ENCODE assay signal across 7 cellular contexts in genomic region chr4:151077978-151078377, GRCh38. TPM values are rescaled to one million over a fixed set of nuclear protein-coding genes. Genes with fewer than 3 reads are reported as not detected.
DNase-seq lines count a peak whose midpoint lies in the region; ATAC-seq, FAIRE-seq and TF ChIP-seq lines count a peak whose summit lies in the region.
"Not testable (repeated sequence)": the region's sequence is repeated elsewhere in the genome, so short reads cannot be mapped to it uniquely, and the experiment has no call there.

No MANE protein-coding gene starts in this region.

- not testable (repeated sequence) for H3K9me3 ChIP-seq in keratinocyte (ENCODE audit: control insufficient read depth, low read depth, low read length)

- H3K4me3 Mint-ChIP-seq in activated CD4-positive, alpha-beta T cell treated with anti-CD3 and anti-CD28 coated beads for 36 hours; activated T-cell treated with anti-CD3 and anti-CD28 coated beads, Interleukin-2, amount 50 U/mL, for 4 hours; activated naive CD8-positive, alpha-beta T cell treated with anti-CD3 and anti-CD28 coated beads, Interleukin-2, amount 50 U/mL, for 24 hours: not testable (repeated sequence)

- H2AFZ ChIP-seq in keratinocyte (ENCODE audit: control insufficient read depth, low read length): peak overlapping the region; percentile 37

- H3K27ac Mint-ChIP-seq in activated CD4-positive, alpha-beta T cell treated with anti-CD3 and anti-CD28 coated beads for 36 hours; activated naive CD8-positive, alpha-beta T cell treated with anti-CD3 and anti-CD28 coated beads, Interleukin-2, amount 50 U/mL, for 24 hours: not testable (repeated sequence)

- DNase-seq in ELR (ENCODE audit: low read depth) (peak; percentile 29), epithelial cell of esophagus (ENCODE audit: low read depth) (peak; percentile 91), keratinocyte (ENCODE audit: low read depth, low spot score) (peak; percentile 44)
- DNase-seq in activated CD4-positive, alpha-beta T cell treated with anti-CD3 and anti-CD28 coated beads for 36 hours: peak; percentile 51
- DNase-seq in activated T-cell treated with anti-CD3 and anti-CD28 coated beads, Interleukin-2, amount 50 U/mL, for 4 hours; activated naive CD8-positive, alpha-beta T cell treated with anti-CD3 and anti-CD28 coated beads, Interleukin-2, amount 50 U/mL, for 24 hours: not testable (repeated sequence)
- DNase-seq in stimulated activated CD4-positive, alpha-beta T cell treated with anti-CD3 and anti-CD28 coated beads, Interleukin-4, amount 100 ng/mL, for 24 hours: peak; percentile 12

- H3K4me1 ChIP-seq in keratinocyte (ENCODE audit: control insufficient read depth, extremely low read depth, insufficient read depth, low read length): not testable (repeated sequence)

- H3K27ac ChIP-seq in keratinocyte (ENCODE audit: control insufficient read depth, insufficient read depth, low read length): peak overlapping the region; percentile 40

- peak overlapping the region; percentile 22 for H3K4me2 ChIP-seq in keratinocyte (ENCODE audit: control insufficient read depth, extremely low read depth, insufficient read depth, low read depth, low read length)

- TF ChIP-seq CTCF in epithelial cell of esophagus (IDR thresholded peaks at IDR 0.05; ENCODE audit: insufficient read depth, low read depth, low read length, missing control alignments); keratinocyte (optimal IDR thresholded peaks at IDR 0.05 in 1 of 3, IDR thresholded peaks at IDR 0.05 in 1 of 3, conservative IDR thresholded peaks at IDR 0.05 in 1 of 3; ENCODE audit: extremely low read depth in 1 of 3, insufficient read depth in 2 of 3, low read length in 3 of 3): not testable (repeated sequence)

- H3K9ac ChIP-seq in keratinocyte (ENCODE audit: control insufficient read depth, extremely low read depth, insufficient read depth, low read length): not testable (repeated sequence)

- dilution Hi-C loops in keratinocyte (cut with MboI; ENCODE audit: extremely low pct_ligation_motif_present, low sequenced_read_pairs): not testable (repeated sequence)

- POLR2A ChIA-PET in activated CD4-positive, alpha-beta T cell treated with anti-CD3 and anti-CD28 coated beads for 36 hours (lab: Charles Lee): interaction anchor here (0.6 to 0.7 kb wide), 2 partner anchors 21 to 1090 kb away, joined by 3 to 4 read pairs; no protein-coding TSS in a partner anchor

- FAIRE-seq in keratinocyte (lab: Jason Lieb, UNC): not testable (repeated sequence)

- peak; percentile 82 for ATAC-seq in activated CD4-positive, alpha-beta T cell treated with anti-CD3 and anti-CD28 coated beads for 36 hours
- peak; percentile 53 to 72 for ATAC-seq in activated T-cell treated with anti-CD3 and anti-CD28 coated beads, Interleukin-2, amount 50 U/mL, for 4 hours
- ATAC-seq in activated naive CD8-positive, alpha-beta T cell treated with anti-CD3 and anti-CD28 coated beads, Interleukin-2, amount 50 U/mL, for 24 hours: peak; percentile 65

- H3K27me3 ChIP-seq in keratinocyte (ENCODE audit: control insufficient read depth, extremely low read depth, insufficient read depth, low read length): not testable (repeated sequence)

- H4K20me1 ChIP-seq in keratinocyte (ENCODE audit: control insufficient read depth, extremely low read depth, insufficient read depth, low read length): not testable (repeated sequence)

- CTCF ChIA-PET in activated CD4-positive, alpha-beta T cell treated with anti-CD3 and anti-CD28 coated beads for 36 hours (lab: Charles Lee): interaction anchor here (0.7 kb wide), 1 partner anchor 497 kb away, joined by 3 read pairs; no protein-coding TSS in a partner anchor

- not testable (repeated sequence) for H3K4me3 ChIP-seq in epithelial cell of esophagus (ENCODE audit: low read length); keratinocyte (ENCODE audit: control insufficient read depth in 2 of 3, extremely low read depth in 1 of 3, insufficient read depth in 2 of 3, low read depth in 1 of 3, low read length in 3 of 3)

- H3K9me1 ChIP-seq in keratinocyte (ENCODE audit: control insufficient read depth, extremely low read depth, insufficient read depth, low read length): not testable (repeated sequence)

- not testable (repeated sequence) for H3K27me3 Mint-ChIP-seq in activated CD4-positive, alpha-beta T cell treated with anti-CD3 and anti-CD28 coated beads for 36 hours; activated T-cell treated with anti-CD3 and anti-CD28 coated beads, Interleukin-2, amount 50 U/mL, for 4 hours (ENCODE audit: low read depth); activated naive CD8-positive, alpha-beta T cell treated with anti-CD3 and anti-CD28 coated beads, Interleukin-2, amount 50 U/mL, for 24 hours

- H3K36me3 ChIP-seq in keratinocyte (ENCODE audit: control insufficient read depth in 2 of 2, extremely low read depth in 1 of 2, insufficient read depth in 2 of 2, low read length in 2 of 2): not testable (repeated sequence)

- not testable (repeated sequence) for H3K79me2 ChIP-seq in keratinocyte (ENCODE audit: control insufficient read depth, insufficient read depth, low read length)

- not testable (repeated sequence) for H3K4me1 Mint-ChIP-seq in activated CD4-positive, alpha-beta T cell treated with anti-CD3 and anti-CD28 coated beads for 36 hours; activated T-cell treated with anti-CD3 and anti-CD28 coated beads, Interleukin-2, amount 50 U/mL, for 4 hours (ENCODE audit: low read depth); activated naive CD8-positive, alpha-beta T cell treated with anti-CD3 and anti-CD28 coated beads, Interleukin-2, amount 50 U/mL, for 24 hours

- intact Hi-C loops in activated CD4-positive, alpha-beta T cell treated with anti-CD3 and anti-CD28 coated beads for 36 hours (cut with DNase I, micrococcal nuclease): not testable (repeated sequence)

- not testable (repeated sequence) for H3K9me3 Mint-ChIP-seq in activated CD4-positive, alpha-beta T cell treated with anti-CD3 and anti-CD28 coated beads for 36 hours (ENCODE audit: low read depth); activated T-cell treated with anti-CD3 and anti-CD28 coated beads, Interleukin-2, amount 50 U/mL, for 4 hours; activated naive CD8-positive, alpha-beta T cell treated with anti-CD3 and anti-CD28 coated beads, Interleukin-2, amount 50 U/mL, for 24 hours

- not testable (repeated sequence) for H3K36me3 Mint-ChIP-seq in activated CD4-positive, alpha-beta T cell treated with anti-CD3 and anti-CD28 coated beads for 36 hours (ENCODE audit: low read depth); activated T-cell treated with anti-CD3 and anti-CD28 coated beads, Interleukin-2, amount 50 U/mL, for 4 hours (ENCODE audit: insufficient read depth); activated naive CD8-positive, alpha-beta T cell treated with anti-CD3 and anti-CD28 coated beads, Interleukin-2, amount 50 U/mL, for 24 hours (ENCODE audit: low read depth)

RNA-seq across cellular contexts. Expression of gene RPS3A, which starts 21.4 kb away (rescaled TPM):
- 1,000 to 10,000 TPM; 2,077 to 2,995 TPM for total RNA-seq in activated CD4-positive, alpha-beta T cell treated with anti-CD3 and anti-CD28 coated beads for 36 hours
- total RNA-seq in activated T-cell treated with anti-CD3 and anti-CD28 coated beads, Interleukin-2, amount 50 U/mL, for 4 hours: 1,000 to 10,000 TPM; 2,226 to 2,409 (median 2,351) TPM
- polyA plus RNA-seq in keratinocyte: 1,896 to 3,377 TPM (median 2,421 TPM) in 3 replicates
- polyA plus RNA-seq in keratinocyte (2011; ENCODE audit: low read depth): 1,710 TPM
- 2,366 and 4,223 TPM in 2 replicates for polyA plus RNA-seq in keratinocyte (2011; cell fraction: cytosol; rRNA removed)
- polyA plus RNA-seq in keratinocyte (2011; cell fraction: nucleus; rRNA removed): 493 and 638 TPM in 2 replicates
- 1,575 and 2,799 TPM in 2 replicates for polyA plus RNA-seq in keratinocyte (2012; ENCODE audit: low replicate concordance)
- 125 to 699 TPM (median 381 TPM) in 3 replicates for polyA minus RNA-seq in keratinocyte
- 566 TPM for polyA minus RNA-seq in keratinocyte (2011; cell fraction: cytosol; rRNA and poly(A)+ RNA removed)
- 69.2 and 118 TPM in 2 replicates for polyA minus RNA-seq in keratinocyte (2011; cell fraction: nucleus; rRNA and poly(A)+ RNA removed)
